In genomic region chr1:99749504-99749903, GRCh38 we compare ENCODE assay signal across 13 cellular contexts. TPM values are rescaled to one million over a fixed set of nuclear protein-coding genes. Genes with fewer than 3 reads are reported as not detected.
DNase-seq lines count a peak whose midpoint lies in the region; ATAC-seq and TF ChIP-seq lines count a peak whose summit lies in the region.
"Had no signal": no experiment of that assay in that cellular context is flagged by ENCODE, and none has a peak within 500 bp of the region (broad histone marks: within the 10 kb centered on the region; RNA-seq: fewer than 3 reads in every experiment).

No MANE protein-coding gene starts in this region.

- no peak for TF ChIP-seq CTCF in natural killer cell (IDR thresholded peaks at IDR 0.05)
- TF ChIP-seq CTCF in glutamatergic neuron (IDR thresholded peaks at IDR 0.05; ENCODE audit: partially characterized antibody, unreplicated experiment), result no peak

- ATAC-seq in natural killer cell (peak in 2 of 3 donors; percentile 7 to 26), HG02610 (IDR thresholded peaks at IDR 0.05; ENCODE audit: unreplicated experiment) (peak; percentile 36), HG03159 (IDR thresholded peaks at IDR 0.05; ENCODE audit: unreplicated experiment) (peak; percentile 7)
- no peak for ATAC-seq in natural killer cell treated with Interleukin-12 subunit alpha and Interleukin-12 subunit beta and Interleukin-15 and Interleukin-18, amount 100 ng/mL, for 72 hours

- intact Hi-C loops in natural killer cell (cut with micrococcal nuclease), result no loop called here

- H3K4me3 Mint-ChIP-seq in natural killer cell, result no peak overlapping the region
- H3K4me3 Mint-ChIP-seq in natural killer cell treated with Interleukin-12 subunit alpha and Interleukin-12 subunit beta and Interleukin-15 and Interleukin-18, amount 100 ng/mL, for 72 hours, result no peak overlapping the region
- no peak overlapping the region for H3K4me3 Mint-ChIP-seq in glutamatergic neuron (ENCODE audit: unreplicated experiment)
- H3K4me3 Mint-ChIP-seq: activated naive CD4-positive, alpha-beta T cell treated with anti-CD3 and anti-CD28 coated beads, Interleukin-2, amount 50 U/mL, for 24 hours had no signal

- H3K4me1 Mint-ChIP-seq in natural killer cell (peaks cover 7 to 11% of the 10 kb centered on the region in 2 donors), glutamatergic neuron (ENCODE audit: low read depth, unreplicated experiment) (no peaks in the 10 kb centered on the region)
- peaks cover 12 to 13% of the 10 kb centered on the region in 2 donors for H3K4me1 Mint-ChIP-seq in natural killer cell treated with Interleukin-12 subunit alpha and Interleukin-12 subunit beta and Interleukin-15 and Interleukin-18, amount 100 ng/mL, for 72 hours (ENCODE audit: low read depth in 2 of 2)

- DNase-seq in natural killer cell, result no peak
- no peak for DNase-seq in natural killer cell treated with Interleukin-12 subunit alpha and Interleukin-12 subunit beta and Interleukin-15 and Interleukin-18, amount 100 ng/mL, for 72 hours (ENCODE audit: low spot score)
- DNase-seq in putamen (ENCODE audit: low spot score), result peak; percentile 50
- DNase-seq in glutamatergic neuron, result no peak
- DNase-seq in SKM-1 (lab: John Stamatoyannopoulos, UW; ENCODE audit: unreplicated experiment), result no peak
- DNase-seq in NOMO-1 (lab: John Stamatoyannopoulos, UW; ENCODE audit: unreplicated experiment in 2 of 2), result no peak
- DNase-seq: 8988T, foreskin fibroblast, H7, testis had no signal

- H3K27me3 Mint-ChIP-seq in natural killer cell (ENCODE audit: low read depth in 2 of 2) (no peaks in the 10 kb centered on the region), glutamatergic neuron (ENCODE audit: unreplicated experiment) (no peaks in the 10 kb centered on the region)
- no peaks in the 10 kb centered on the region for H3K27me3 Mint-ChIP-seq in natural killer cell treated with Interleukin-12 subunit alpha and Interleukin-12 subunit beta and Interleukin-15 and Interleukin-18, amount 100 ng/mL, for 72 hours

- H3K36me3 Mint-ChIP-seq in natural killer cell (no peaks in the 10 kb centered on the region), glutamatergic neuron (ENCODE audit: unreplicated experiment) (no peaks in the 10 kb centered on the region)
- H3K36me3 Mint-ChIP-seq in natural killer cell treated with Interleukin-12 subunit alpha and Interleukin-12 subunit beta and Interleukin-15 and Interleukin-18, amount 100 ng/mL, for 72 hours, result no peaks in the 10 kb centered on the region
- H3K36me3 Mint-ChIP-seq: activated naive CD4-positive, alpha-beta T cell treated with anti-CD3 and anti-CD28 coated beads, Interleukin-2, amount 50 U/mL, for 24 hours had no signal

- H3K9me3 Mint-ChIP-seq in natural killer cell (no peaks in the 10 kb centered on the region), glutamatergic neuron (ENCODE audit: unreplicated experiment) (no peaks in the 10 kb centered on the region)
- no peaks in the 10 kb centered on the region for H3K9me3 Mint-ChIP-seq in natural killer cell treated with Interleukin-12 subunit alpha and Interleukin-12 subunit beta and Interleukin-15 and Interleukin-18, amount 100 ng/mL, for 72 hours
- H3K9me3 Mint-ChIP-seq: activated naive CD4-positive, alpha-beta T cell treated with anti-CD3 and anti-CD28 coated beads, Interleukin-2, amount 50 U/mL, for 24 hours had no signal

- no peak overlapping the region for H3K27ac Mint-ChIP-seq in natural killer cell
- H3K27ac Mint-ChIP-seq in natural killer cell treated with Interleukin-12 subunit alpha and Interleukin-12 subunit beta and Interleukin-15 and Interleukin-18, amount 100 ng/mL, for 72 hours, result no peak overlapping the region
- H3K27ac Mint-ChIP-seq in glutamatergic neuron (ENCODE audit: unreplicated experiment), result no peak overlapping the region
- H3K27ac Mint-ChIP-seq: activated naive CD4-positive, alpha-beta T cell treated with anti-CD3 and anti-CD28 coated beads, Interleukin-2, amount 50 U/mL, for 24 hours had no signal

RNA-seq across cellular contexts. Expression of gene FRRS1, which starts 16.9 kb away (rescaled TPM):
- 1 to 10 TPM; 1.0 to 3.3 (median 3.0) TPM for total RNA-seq in natural killer cell
- total RNA-seq in natural killer cell treated with Interleukin-12 subunit alpha and Interleukin-12 subunit beta and Interleukin-15 and Interleukin-18, amount 100 ng/mL, for 72 hours, result 1 to 10 TPM; 2.5 to 3.2 TPM
- 1.3 TPM for total RNA-seq in glutamatergic neuron (ENCODE audit: unreplicated experiment)

Comparison
In these comparisons a context has a peak if more than half of its experiments do, and no peak if none do; other contexts are left out.
1. ATAC-seq: peak in natural killer cell (2 of 3), HG02610 (single experiment) and HG03159 (single experiment); none in natural killer cell treated with Interleukin-12 subunit alpha and Interleukin-12 subunit beta and Interleukin-15 and Interleukin-18, amount 100 ng/mL, for 72 hours (0 of 2).